In genomic region chr21:38712076-38712475, GRCh38 we compare ENCODE assay signal across 8 cellular contexts.
A peak's percentile ranks its signal among the peaks of the same experiment; 100 is the strongest.
DNase-seq lines count a peak whose midpoint lies in the region; ATAC-seq, FAIRE-seq and TF ChIP-seq lines count a peak whose summit lies in the region.

No MANE protein-coding gene starts in this region.

- no peak overlapping the region for H2AFZ ChIP-seq in GM23248

- H3K9me3 ChIP-seq in A549 = no peaks in the 10 kb centered on the region
- no peaks in the 10 kb centered on the region for H3K9me3 ChIP-seq in GM23248 (ENCODE audit: low read depth)

- in situ Hi-C loops in GM23248 (cut with MboI) = loop anchor here (10.0 kb wide), 1 partner anchor 207 kb away; no protein-coding TSS in a partner anchor

- ATAC-seq in A549 (peak; percentile 87), GM21515 (IDR thresholded peaks at IDR 0.05; ENCODE audit: unreplicated experiment) (no peak), HG03571 (IDR thresholded peaks at IDR 0.05; ENCODE audit: unreplicated experiment) (no peak)

- FAIRE-seq in A549 (lab: Jason Lieb, UNC) = no peak

- WGBS in A549 (ENCODE audit: missing lambda C conversion rate) = 37% methylated on average over 1 of the region's 1 CpG
- 88 to 94% methylated on average over 1 of the region's 1 CpG for WGBS in GM23248 (ENCODE audit: low coverage in 1 of 2, low lambda C conversion rate in 2 of 2, missing lambda C conversion rate in 2 of 2), 2 experiments

- H3K9ac ChIP-seq in GM23248 = no peak overlapping the region

- TF ChIP-seq EP300 in A549 (IDR thresholded peaks at IDR 0.05) = no peak

- H3K27ac Mint-ChIP-seq in osteocyte (ENCODE audit: unreplicated experiment) = no peak overlapping the region

- H3K36me3 ChIP-seq in GM23248 (ENCODE audit: low read depth) = no peaks in the 10 kb centered on the region

- peak; percentile 49 for TF ChIP-seq CTCF in A549 (IDR thresholded peaks at IDR 0.05)
- TF ChIP-seq CTCF in coronary artery (IDR thresholded peaks at IDR 0.05) = peak; percentile 46
- peak; percentile 77 for TF ChIP-seq CTCF in osteocyte (IDR thresholded peaks at IDR 0.05)

- no peaks in the 10 kb centered on the region for H3F3A ChIP-seq in GM23248 (ENCODE audit: insufficient read depth)

- no peak overlapping the region for H3K4me2 ChIP-seq in A549
- H3K4me2 ChIP-seq in GM23248 (ENCODE audit: unreplicated experiment) = no peak overlapping the region

- H3K9me2 ChIP-seq in GM23248 (ENCODE audit: insufficient read depth) = no peaks in the 10 kb centered on the region

- H3K9me3 Mint-ChIP-seq in osteocyte (ENCODE audit: unreplicated experiment) = no peaks in the 10 kb centered on the region

- H3K4me3 ChIP-seq in A549 (no peak overlapping the region), GM23248 (no peak overlapping the region), coronary artery (no peak overlapping the region)

- H3K4me3 Mint-ChIP-seq in osteocyte (ENCODE audit: unreplicated experiment) = no peak overlapping the region

- TF ChIP-seq RAD21 in A549 (conservative IDR thresholded peaks at IDR 0.05 in 1 of 2, IDR thresholded peaks at IDR 0.05 in 1 of 2) = peak; percentile 36 to 41; a peak in 3 of 5 replicates

- no peaks in the 10 kb centered on the region for H3K79me2 ChIP-seq in GM23248 (ENCODE audit: insufficient read depth)

- H3K27ac ChIP-seq in A549 (no peak overlapping the region), GM23248 (no peak overlapping the region), coronary artery (no peak overlapping the region)

- DNase-seq in A549 (ENCODE audit: low read depth in 1 of 2, low spot score in 1 of 2) (peak; percentile 3 to 58), GM23248 (peak; percentile 63), NCI-H526 treated with DMSO at 0.1 percent for 48 hours (lab: John Stamatoyannopoulos, UW) (peak; percentile 24), coronary artery (ENCODE audit: low spot score) (no peak), osteocyte (ENCODE audit: extremely low spot score, unreplicated experiment) (no peak)
- no peak for DNase-seq in activated T-cell treated with anti-CD3 and anti-CD28 coated beads, Interleukin-2, amount 50 U/mL, for 1 hour

- 0 out of 2 replicates have a peak, but pooled peaks cover 12% of the 10 kb centered on the region for H3K27me3 ChIP-seq in GM23248 (replicated peaks; ENCODE audit: insufficient read depth)

- H4K20me1 ChIP-seq in GM23248 (ENCODE audit: insufficient read depth) = no peaks in the 10 kb centered on the region

- POLR2A ChIA-PET in A549 (lab: Yijun Ruan, JAX) = no interaction called here

- CTCF ChIA-PET in A549 (lab: Yijun Ruan, JAX) = interaction anchor here (0.7 to 2.5 kb wide), 16 partner anchors 8 to 460 kb away, joined by 3 to 6 read pairs (median 3); no protein-coding TSS in a partner anchor

- peaks cover 13% of the 10 kb centered on the region for H3K4me1 Mint-ChIP-seq in osteocyte (ENCODE audit: unreplicated experiment)

- H3K36me3 Mint-ChIP-seq in osteocyte (ENCODE audit: unreplicated experiment) = no peaks in the 10 kb centered on the region

- TF ChIP-seq POLR2A in A549 (IDR thresholded peaks at IDR 0.05; ENCODE audit: low read length) = no peak

- H3K27me3 Mint-ChIP-seq in osteocyte (ENCODE audit: unreplicated experiment) = peaks cover 2% of the 10 kb centered on the region

- H3K4me1 ChIP-seq in A549 (no peaks in the 10 kb centered on the region), GM23248 (ENCODE audit: insufficient read depth) (no peaks in the 10 kb centered on the region)

TF ChIP-seq in A549, 52 proteins besides CTCF, POLR2A, EP300 and RAD21:
- TF ChIP-seq SMC3 (IDR thresholded peaks at IDR 0.05) (peak; percentile 44; the same call in 2 of the 3 replicates), ZNF302 (CRISPR knock-in tag; IDR thresholded peaks at IDR 0.05) (no peak)

Comparison
In these comparisons a context has a peak if more than half of its experiments do, and no peak if none do; other contexts are left out.
1. ATAC-seq: peak in A549 (2 of 2); none in GM21515 (single experiment) and HG03571 (single experiment).
2. DNase-seq: peak in A549 (2 of 2), GM23248 (single experiment) and NCI-H526 treated with DMSO at 0.1 percent for 48 hours (single experiment); none in coronary artery (single experiment), osteocyte (single experiment) and activated T-cell treated with anti-CD3 and anti-CD28 coated beads, Interleukin-2, amount 50 U/mL, for 1 hour (single experiment).
3. Peak in every context shown above with its lines, with median percentiles within 50 percentile points of each other: CTCF ChIP-seq.